Comparison of ENCODE assay signal across 26 cellular contexts in genomic region chr6:96002576-96002910, GRCh38. TPM values are rescaled to one million over a fixed set of nuclear protein-coding genes. Genes with fewer than 3 reads are reported as not detected.
"Had no signal": no experiment of that assay in that cellular context is flagged by ENCODE, and none has a peak within 500 bp of the region (broad histone marks: within the 10 kb centered on the region; RNA-seq: fewer than 3 reads in every experiment).

No MANE protein-coding gene starts in this region.

- H2AFZ ChIP-seq: hepatocyte, parathyroid adenoma had no signal

- ATAC-seq: gastrocnemius medialis, left colon, left ventricle myocardium superior, mucosa of descending colon had no signal

- H3K27ac ChIP-seq: dorsolateral prefrontal cortex, gastrocnemius medialis, hepatocyte, parathyroid adenoma, prostate gland, right atrium auricular region, sigmoid colon, suprapubic skin, transverse colon had no signal

- H3K4me3 ChIP-seq: dorsolateral prefrontal cortex, gastrocnemius medialis, hepatocyte, lung, mucosa of descending colon, prostate gland, right atrium auricular region, sigmoid colon, suprapubic skin, transverse colon had no signal

- H3K9ac ChIP-seq: parathyroid adenoma had no signal

- H3K27me3 ChIP-seq: dorsolateral prefrontal cortex, gastrocnemius medialis, hepatocyte, right atrium auricular region, sigmoid colon, suprapubic skin, transverse colon had no signal

- DNase-seq: central memory CD4-positive, alpha-beta T cell; dorsolateral prefrontal cortex; effector CD4-positive, alpha-beta T cell; foreskin fibroblast; gastrocnemius medialis; head of caudate nucleus; kidney glomerular epithelial cell; left colon; left ventricle myocardium superior; naive B cell; sigmoid colon; stimulated activated CD4-positive, alpha-beta T cell treated with anti-CD3 and anti-CD28 coated beads, Interleukin-2, amount 100 ng/mL, for 24 hours; stimulated activated CD4-positive, alpha-beta T cell treated with anti-CD3 and anti-CD28 coated beads, Interleukin-4, amount 100 ng/mL, for 24 hours; stimulated activated naive B cell treated with anti-CD40 and anti-IgM and Interleukin-4, amounts not matched to agents 10 μg/mL and 1 μg/mL and 100 μg/mL, for 72 hours; stimulated activated naive CD8-positive, alpha-beta T cell treated with anti-CD3 and anti-CD28 coated beads, Interleukin-15, amount 100 ng/mL, for 72 hours; transverse colon had no signal

- H3K9me3 ChIP-seq: gastrocnemius medialis, mucosa of descending colon, prostate gland, right atrium auricular region, sigmoid colon, transverse colon had no signal

- H3K4me2 ChIP-seq: hepatocyte had no signal

- H3K4me1 ChIP-seq: gastrocnemius medialis, parathyroid adenoma, prostate gland, right atrium auricular region, sigmoid colon, suprapubic skin, transverse colon had no signal

- H3K36me3 ChIP-seq: gastrocnemius medialis, prostate gland, right atrium auricular region, sigmoid colon, suprapubic skin, transverse colon had no signal

RNA-seq across cellular contexts. Expression of gene FUT9, which starts 13.2 kb away (rescaled TPM):
- total RNA-seq: gastrocnemius medialis; glomerular endothelial cell; left ventricle myocardium superior; natural killer cell treated with Interleukin-12 subunit alpha and Interleukin-12 subunit beta and Interleukin-15 and Interleukin-18, amount 100 ng/mL, for 72 hours; osteoblast; right atrium auricular region had no signal
